8 cellular contexts compared by ENCODE assay signal in genomic region chr14:105061428-105062047, GRCh38. TPM values are rescaled to one million over a fixed set of nuclear protein-coding genes. Genes with fewer than 3 reads are reported as not detected.
DNase-seq lines count a peak whose midpoint lies in the region; ATAC-seq and TF ChIP-seq lines count a peak whose summit lies in the region.

No MANE protein-coding gene starts in this region.

- intact Hi-C loops in heart right ventricle (cut with DNase I): no loop called here

- peaks cover 16 to 76% (median 48%) of the 10 kb centered on the region in 9 donors for H3K4me1 ChIP-seq in heart right ventricle

- peaks cover 0 to 7% (median 0%) of the 10 kb centered on the region in 7 donors for H3K27me3 ChIP-seq in heart right ventricle

- ATAC-seq in GM21447 (IDR thresholded peaks at IDR 0.05; ENCODE audit: unreplicated experiment) (peak; percentile 30), heart right ventricle (peak; percentile 21 to 73 (median 64))

- peak overlapping the region in 6 of 10 donors; percentile 2 to 52 (median 20) for H3K4me3 ChIP-seq in heart right ventricle

- H3K36me3 ChIP-seq in heart right ventricle: peaks cover 0 to 9% (median 0%) of the 10 kb centered on the region in 9 donors

- DNase-seq in activated CD4-positive, alpha-beta T cell treated with anti-CD3 and anti-CD28 coated beads, Interleukin-2, amount 50 U/mL, for 1 hour: peak; percentile 42
- DNase-seq in heart right ventricle: peak; percentile 59 to 72
- peak; percentile 44 to 57 for DNase-seq in stimulated activated CD8-positive, alpha-beta memory T cell treated with anti-CD3 and anti-CD28 coated beads, Interleukin-7, amount 100 ng/mL, for 4 hours (ENCODE audit: low read depth in 2 of 2)
- DNase-seq in foreskin melanocyte: no peak
- DNase-seq in middle frontal gyrus (ENCODE audit: extremely low spot score, low spot score): no peak
- DNase-seq in NCI-H2227 treated with DMSO at 0.1 percent for 48 hours (lab: John Stamatoyannopoulos, UW): no peak
- DNase-seq in SKM-1 treated with dmso at 0.1 percent for 144 hours (lab: John Stamatoyannopoulos, UW; ENCODE audit: unreplicated experiment): no peak

- H3K27ac ChIP-seq in heart right ventricle: peak overlapping the region; percentile 70 to 96 (median 83)

- no peaks in the 10 kb centered on the region for H3K9me3 ChIP-seq in heart right ventricle

- 35 to 57% methylated on average over 12 to 13 of the region's 13 CpGs for WGBS in heart right ventricle, 2 donors

- no peak for TF ChIP-seq CTCF in heart right ventricle (IDR thresholded peaks at IDR 0.05)

RNA-seq across cellular contexts. Expression of gene GPR132, which starts 3.7 kb away (rescaled TPM):
- total RNA-seq in heart right ventricle: 1 to 10 TPM in 2 of 10 donors, under 1 TPM in 8; 0.19 to 4.1 (median 0.82) TPM
- polyA plus RNA-seq in heart right ventricle: under 1 TPM; 0.35 to 0.88 TPM

RNA-seq across cellular contexts. Expression of gene CDCA4, which starts 40.7 kb away (rescaled TPM):
- total RNA-seq in heart right ventricle: 1 to 10 TPM; 1.5 to 6.4 (median 2.0) TPM
- 1 to 10 TPM; 2.7 to 3.2 TPM for polyA plus RNA-seq in heart right ventricle

Comparison
In these comparisons a context has a peak if more than half of its experiments do, and no peak if none do; other contexts are left out.
1. DNase-seq: peak in activated CD4-positive, alpha-beta T cell treated with anti-CD3 and anti-CD28 coated beads, Interleukin-2, amount 50 U/mL, for 1 hour (single experiment), heart right ventricle (2 of 2) and stimulated activated CD8-positive, alpha-beta memory T cell treated with anti-CD3 and anti-CD28 coated beads, Interleukin-7, amount 100 ng/mL, for 4 hours (2 of 2); none in foreskin melanocyte (single experiment), middle frontal gyrus (single experiment), NCI-H2227 treated with DMSO at 0.1 percent for 48 hours (single experiment) and SKM-1 treated with dmso at 0.1 percent for 144 hours (single experiment).